10 cellular contexts compared by ENCODE assay signal in the genomic region with DNA sequence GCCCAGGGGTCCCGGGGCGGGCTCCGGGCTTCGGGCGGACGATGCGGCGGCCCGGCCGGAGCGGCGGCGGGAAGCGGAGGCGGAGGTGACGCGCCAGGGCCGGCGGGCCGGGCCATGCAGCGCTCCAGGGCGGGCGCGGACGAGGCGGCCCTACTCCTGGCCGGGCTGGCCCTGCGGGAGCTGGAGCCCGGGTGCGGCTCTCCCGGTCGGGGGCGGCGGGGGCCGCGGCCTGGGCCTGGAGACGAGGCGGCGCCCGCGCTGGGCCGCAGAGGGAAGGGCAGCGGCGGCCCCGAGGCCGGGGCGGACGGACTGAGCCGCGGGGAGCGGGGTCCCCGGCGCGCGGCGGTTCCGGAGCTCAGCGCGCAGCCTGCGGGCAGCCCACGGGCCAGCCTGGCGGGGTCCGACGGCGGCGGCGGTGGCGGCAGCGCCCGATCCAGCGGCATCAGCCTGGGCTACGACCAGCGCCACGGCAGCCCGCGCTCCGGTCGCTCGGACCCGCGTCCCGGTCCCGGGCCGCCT. TPM values are rescaled to one million over a fixed set of nuclear protein-coding genes. Genes with fewer than 3 reads are reported as not detected.
A peak's percentile ranks its signal among the peaks of the same experiment; 100 is the strongest.
DNase-seq lines count a peak whose midpoint lies in the region; ATAC-seq, FAIRE-seq and TF ChIP-seq lines count a peak whose summit lies in the region.
"Had no signal": no experiment of that assay in that cellular context is flagged by ENCODE, and none has a peak within 500 bp of the region (broad histone marks: within the 10 kb centered on the region; RNA-seq: fewer than 3 reads in every experiment).

No MANE protein-coding gene starts in this region.

- FAIRE-seq in GM12892 (lab: Jason Lieb, UNC), result no peak
- FAIRE-seq: frontal cortex had no signal

- no peak for ATAC-seq in natural killer cell

- peaks cover 7% of the 10 kb centered on the region in 2 donors for H3K4me1 Mint-ChIP-seq in natural killer cell

- no peak overlapping the region for H3K27ac Mint-ChIP-seq in natural killer cell

- H3K4me1 ChIP-seq in GM23248 (ENCODE audit: insufficient read depth) (peaks cover 12% of the 10 kb centered on the region; the same call in 1 of the 2 replicates), iPS DF 6.9 (ENCODE audit: control insufficient read depth, insufficient read depth, low read length) (peaks cover 8% of the 10 kb centered on the region), smooth muscle cell (ENCODE audit: low read depth) (peaks cover 10% of the 10 kb centered on the region)

- H3K79me2 ChIP-seq in GM23248 (ENCODE audit: insufficient read depth) (peaks cover 46% of the 10 kb centered on the region), smooth muscle cell (ENCODE audit: low read depth) (peaks cover 48% of the 10 kb centered on the region)

- in situ Hi-C loops in GM23248 (cut with MboI) (no loop called here), astrocyte of the spinal cord (cut with HindIII; ENCODE audit: low sequenced_read_pairs) (no loop called here)

- H4K20me1 ChIP-seq in GM23248 (ENCODE audit: insufficient read depth), result 0 out of 2 replicates have a peak, but pooled peaks cover 3% of the 10 kb centered on the region
- peaks cover 45% of the 10 kb centered on the region for H4K20me1 ChIP-seq in smooth muscle cell (ENCODE audit: low read depth)

- H3K9me3 Mint-ChIP-seq in natural killer cell, result no peaks in the 10 kb centered on the region

- peak overlapping the region; percentile 84 for H3K4me3 ChIP-seq in GM23248
- H3K4me3 ChIP-seq in astrocyte of the spinal cord (ENCODE audit: low read depth, low read length), result peak overlapping the region; percentile 66
- H3K4me3 ChIP-seq in iPS DF 6.9 (ENCODE audit: low read length), result peak overlapping the region; percentile 68
- peak overlapping the region; percentile 84 for H3K4me3 ChIP-seq in smooth muscle cell

- H3K9me2 ChIP-seq in GM23248 (ENCODE audit: insufficient read depth), result no peaks in the 10 kb centered on the region

- H3F3A ChIP-seq in GM23248 (ENCODE audit: insufficient read depth) (no peaks in the 10 kb centered on the region), smooth muscle cell (ENCODE audit: low read depth) (no peaks in the 10 kb centered on the region)

- TF ChIP-seq CTCF in astrocyte of the spinal cord (IDR thresholded peaks at IDR 0.05; ENCODE audit: low read depth, low read length) (no peak), smooth muscle cell (IDR thresholded peaks at IDR 0.05; ENCODE audit: borderline replicate concordance, insufficient read depth, poor library complexity, severe bottlenecking) (no peak), natural killer cell (IDR thresholded peaks at IDR 0.05) (no peak)

- intact Hi-C loops in natural killer cell (cut with micrococcal nuclease), result no loop called here

- peaks cover 41% of the 10 kb centered on the region in 2 donors for H3K27me3 Mint-ChIP-seq in natural killer cell (ENCODE audit: low read depth in 2 of 2)

- peak overlapping the region; percentile 28; the same call in 1 of the 2 replicates for H2AFZ ChIP-seq in GM23248
- no peak overlapping the region for H2AFZ ChIP-seq in smooth muscle cell (ENCODE audit: low read depth)

- DNase-seq in GM23248, result peak; percentile 87
- no peak for DNase-seq in astrocyte of the spinal cord (ENCODE audit: low read depth, low spot score)
- DNase-seq in iPS DF 6.9 (ENCODE audit: low read depth, low spot score), result no peak
- no peak for DNase-seq in smooth muscle cell (lab: John Stamatoyannopoulos, UW; ENCODE audit: unreplicated experiment)
- DNase-seq in iPS-NIHi7 (ENCODE audit: extremely low spot score), result no peak
- no peak for DNase-seq in GM12892 (ENCODE audit: insufficient read length)
- no peak for DNase-seq in natural killer cell
- no peak for DNase-seq in T-helper 2 cell

- H3K36me3 ChIP-seq in GM23248 (ENCODE audit: low read depth) (no peaks in the 10 kb centered on the region), iPS DF 6.9 (ENCODE audit: control insufficient read depth, insufficient read depth, low read length) (no peaks in the 10 kb centered on the region), smooth muscle cell (ENCODE audit: low read depth) (no peaks in the 10 kb centered on the region)

- no peak for TF ChIP-seq POLR2A in GM12892 (IDR thresholded peaks at IDR 0.05; ENCODE audit: low read depth, low read length)

- 0 to 2% methylated on average over 7 to 31 of the region's 84 CpGs for WGBS in GM23248 (ENCODE audit: low coverage in 1 of 2, low lambda C conversion rate in 2 of 2, missing lambda C conversion rate in 2 of 2), 2 experiments
- WGBS in iPS DF 6.9 (ENCODE audit: insufficient coverage, insufficient read length), result no CpG with 5 or more reads among the region's 84 CpGs
- 4% methylated on average over 14 of the region's 84 CpGs for WGBS in smooth muscle cell (ENCODE audit: low lambda C conversion rate)

- H3K9me3 ChIP-seq in GM23248 (ENCODE audit: low read depth) (no peaks in the 10 kb centered on the region), iPS DF 6.9 (ENCODE audit: control insufficient read depth, insufficient read depth, low read length) (no peaks in the 10 kb centered on the region), smooth muscle cell (replicated peaks; ENCODE audit: low read depth) (no peaks in the 10 kb centered on the region)

- H3K27ac ChIP-seq in GM23248, result peak overlapping the region; percentile 28
- H3K27ac ChIP-seq in iPS DF 6.9 (ENCODE audit: low read length), result no peak overlapping the region
- H3K27ac ChIP-seq in smooth muscle cell (ENCODE audit: low read depth), result no peak overlapping the region
- H3K27ac ChIP-seq: HL-60 had no signal

- H3K36me3 Mint-ChIP-seq in natural killer cell, result peaks cover 7% of the 10 kb centered on the region

- H3K27me3 ChIP-seq in GM23248 (replicated peaks; ENCODE audit: insufficient read depth) (no peaks in the 10 kb centered on the region), iPS DF 6.9 (ENCODE audit: control insufficient read depth, insufficient read depth, low read length) (no peaks in the 10 kb centered on the region; the same call in 1 of the 2 replicates), smooth muscle cell (ENCODE audit: low read depth) (no peaks in the 10 kb centered on the region)

- H3K4me2 ChIP-seq in GM23248 (ENCODE audit: unreplicated experiment) (peak overlapping the region; percentile 67), smooth muscle cell (peak overlapping the region; percentile 92)

- H3K4me3 Mint-ChIP-seq in natural killer cell, result no peak overlapping the region

- H3K9ac ChIP-seq in GM23248, result peak overlapping the region; percentile 75
- H3K9ac ChIP-seq in smooth muscle cell (ENCODE audit: low read depth), result no peak overlapping the region

RNA-seq across cellular contexts. Expression of gene WTIP, which starts 0.4 kb away (rescaled TPM):
- 35.2 and 37.2 TPM in 2 replicates for total RNA-seq in GM23248 (2014; rRNA removed; shearing (Covaris generic))
- polyA plus RNA-seq in GM23248 (2016; fragmentation: Nextera tagmentation; extraction: Ambion mirVana), result 2.2 and 3.5 TPM in 2 replicates
- total RNA-seq in smooth muscle cell, result 9.5 and 13.8 TPM in 2 replicates
- polyA plus RNA-seq in smooth muscle cell, result 13.1 and 16.0 TPM in 2 replicates
- 0.06 TPM for polyA plus RNA-seq in GM12892 (2012; ENCODE audit: missing spikeins)
- total RNA-seq in natural killer cell, result under 1 TPM; 0.12 to 0.83 (median 0.45) TPM

RNA-seq across cellular contexts. Expression of gene UBA2, which starts 53.7 kb away (rescaled TPM):
- total RNA-seq in GM23248 (2014; rRNA removed; shearing (Covaris generic)), result 90.7 and 111 TPM in 2 replicates
- polyA plus RNA-seq in GM23248 (2016; fragmentation: Nextera tagmentation; extraction: Ambion mirVana) (79.1 and 93.1 TPM in 2 replicates), smooth muscle cell (66.7 and 77.7 TPM in 2 replicates)
- total RNA-seq in smooth muscle cell (129 and 139 TPM in 2 replicates), natural killer cell (10 to 100 TPM; 60.5 to 74.1 (median 68.7) TPM)
- polyA plus RNA-seq in GM12892 (2012; ENCODE audit: missing spikeins), result 118 TPM
